ENCODE assay signal across 34 cellular contexts in genomic region chr2:50388324-50388723, GRCh38.
"Had no signal": no experiment of that assay in that cellular context is flagged by ENCODE, and none has a peak within 500 bp of the region (broad histone marks: within the 10 kb centered on the region; RNA-seq: fewer than 3 reads in every experiment).

No MANE protein-coding gene starts in this region.

- H3K4me3 ChIP-seq: adrenal gland, body of pancreas, breast epithelium had no signal

- ATAC-seq: activated CD4-positive, alpha-beta T cell treated with anti-CD3 and anti-CD28 coated beads for 36 hours; activated CD4-positive, CD25-positive, alpha-beta regulatory T cell treated with anti-CD3 and anti-CD28 coated beads, Interleukin-2, amount 50 U/mL, for 24 hours; activated CD8-positive, alpha-beta memory T cell treated with anti-CD3 and anti-CD28 coated beads, Interleukin-2, amount 10 ng/mL, durations not matched to agents 7 days and 5 days; activated CD8-positive, alpha-beta T cell treated with anti-CD3 and anti-CD28 coated beads, Interleukin-2, amount 10 ng/mL, durations not matched to agents 7 days and 5 days; activated naive CD4-positive, alpha-beta T cell treated with anti-CD3 and anti-CD28 coated beads, Interleukin-2, amount 50 U/mL, for 72 hours; body of pancreas; WTC11 had no signal

- FAIRE-seq: astrocyte had no signal

- H3K27ac ChIP-seq: adrenal gland, body of pancreas, brain microvascular endothelial cell, breast epithelium, WERI-Rb-1 had no signal

- H3K9me3 ChIP-seq: adrenal gland, body of pancreas, breast epithelium had no signal

- H3K27me3 ChIP-seq: adrenal gland, body of pancreas, brain microvascular endothelial cell, breast epithelium had no signal

- H3K4me1 ChIP-seq: adrenal gland, body of pancreas, breast epithelium had no signal

- H3K36me3 ChIP-seq: adrenal gland, brain microvascular endothelial cell, breast epithelium, WERI-Rb-1 had no signal

- DNase-seq: activated CD4-positive, alpha-beta memory T cell treated with anti-CD3 and anti-CD28 coated beads, Interleukin-2, amount 10 ng/mL, durations not matched to agents 7 days and 5 days; activated CD4-positive, alpha-beta T cell treated with anti-CD3 and anti-CD28 coated beads for 1 hour; activated CD4-positive, alpha-beta T cell treated with anti-CD3 and anti-CD28 coated beads for 36 hours; activated CD4-positive, alpha-beta T cell treated with anti-CD3 and anti-CD28 coated beads for 48 hours; activated CD4-positive, alpha-beta T cell treated with anti-CD3 and anti-CD28 coated beads, Interleukin-2, amount 10 ng/mL, durations not matched to agents 7 days and 5 days; activated CD4-positive, alpha-beta T cell treated with anti-CD3 and anti-CD28 coated beads, Interleukin-2, amount 50 U/mL, for 48 hours; activated CD4-positive, CD25-positive, alpha-beta regulatory T cell; activated CD8-positive, alpha-beta memory T cell treated with anti-CD3 and anti-CD28 coated beads for 24 hours; activated CD8-positive, alpha-beta memory T cell treated with anti-CD3 and anti-CD28 coated beads, Interleukin-2, amount 10 ng/mL, durations not matched to agents 7 days and 5 days; activated CD8-positive, alpha-beta memory T cell treated with anti-CD3 and anti-CD28 coated beads, Interleukin-2, amount 50 U/mL, for 48 hours; activated CD8-positive, alpha-beta T cell treated with anti-CD3 and anti-CD28 coated beads, Interleukin-2, amount 10 ng/mL, durations not matched to agents 7 days and 5 days; activated effector memory CD4-positive, alpha-beta T cell treated with Interleukin-2 at 50 U/mL for 16 hours; activated gamma-delta T cell; activated naive CD4-positive, alpha-beta T cell treated with anti-CD3 and anti-CD28 coated beads, Interleukin-2, amount 50 U/mL, for 16 hours; activated naive CD4-positive, alpha-beta T cell treated with Interleukin-2 at 50 U/mL for 16 hours; activated naive CD8-positive, alpha-beta T cell treated with anti-CD3 and anti-CD28 coated beads for 36 hours; activated T-cell treated with anti-CD3 and anti-CD28 coated beads, Interleukin-2, amount 50 U/mL, for 24 hours; activated T-cell treated with anti-CD3 and anti-CD28 coated beads, Interleukin-2, amount 50 U/mL, for 48 hours; adrenal gland; amniotic stem cell; aorta; body of pancreas; brain microvascular endothelial cell; central memory CD4-positive, alpha-beta T cell; cerebellar nuclear complex; T-helper 1 cell; T-helper 2 cell; T-helper 9 cell; WERI-Rb-1 had no signal
